16 cellular contexts compared by ENCODE assay signal in the genomic region with DNA sequence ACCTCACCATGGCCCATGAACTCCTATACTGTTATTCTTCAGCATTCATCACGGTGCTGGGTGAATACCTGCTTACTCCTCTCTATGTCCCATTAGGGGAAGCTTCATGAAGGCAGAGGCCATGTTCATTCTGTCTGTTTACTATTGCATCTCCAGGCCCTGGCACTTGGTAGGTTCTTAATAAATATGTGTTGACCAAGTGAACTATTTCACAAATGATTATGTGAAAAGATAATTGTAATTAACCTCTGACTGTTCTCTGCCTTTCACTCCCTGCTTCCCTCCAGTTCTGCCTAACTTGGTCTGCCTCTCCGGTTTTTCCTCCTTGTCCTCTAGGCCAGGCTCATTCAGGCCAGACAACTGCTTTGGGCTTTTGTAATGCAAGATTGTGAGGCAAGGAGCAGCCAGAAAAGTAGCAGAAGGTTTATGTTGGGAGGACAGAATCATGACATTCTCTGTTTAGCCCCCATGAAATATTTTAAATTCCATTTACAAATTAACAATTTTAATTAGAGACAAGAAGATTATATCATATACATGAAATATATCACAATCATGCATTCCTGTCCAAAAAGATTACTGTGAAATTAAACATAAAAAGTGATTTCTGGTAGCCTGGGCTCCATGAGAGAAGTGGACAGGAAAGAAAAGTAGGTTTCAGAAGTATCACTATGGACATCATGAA. TPM values are rescaled to one million over a fixed set of nuclear protein-coding genes. Genes with fewer than 3 reads are reported as not detected.
"Had no signal": no experiment of that assay in that cellular context is flagged by ENCODE, and none has a peak within 500 bp of the region (broad histone marks: within the 10 kb centered on the region; RNA-seq: fewer than 3 reads in every experiment).

No MANE protein-coding gene starts in this region.

- ATAC-seq: activated T-helper 17 cell treated with anti-CD3 and anti-CD28 coated beads, Interleukin-2, amount 50 U/mL, for 72 hours; esophagus mucosa; left cardiac atrium; lower lobe of right lung; stimulated activated memory B cell treated with anti-CD40 and anti-IgM and Interleukin-4, amounts not matched to agents 10 μg/mL and 1 μg/mL and 100 μg/mL, for 72 hours had no signal

- H3K27ac ChIP-seq: dorsolateral prefrontal cortex, lower lobe of right lung, parathyroid adenoma, thyroid gland had no signal

- DNase-seq: activated CD4-positive, alpha-beta T cell treated with anti-CD3 and anti-CD28 coated beads, Interleukin-2, amount 50 U/mL, for 1 hour; activated naive CD4-positive, alpha-beta T cell treated with Interleukin-2 at 50 U/mL for 16 hours; aorta; dorsolateral prefrontal cortex; glutamatergic neuron; left cardiac atrium; lower lobe of right lung; naive B cell; stimulated activated CD4-positive, alpha-beta T cell treated with anti-CD3 and anti-CD28 coated beads, Interleukin-12 subunit alpha, Interleukin-12 subunit beta, amount 100 ng/mL, for 4 hours; thyroid gland had no signal

- H3K36me3 ChIP-seq: lower lobe of right lung, thyroid gland had no signal

- H3K9me3 Mint-ChIP-seq: activated T-helper 17 cell treated with anti-CD3 and anti-CD28 coated beads, Interleukin-2, amount 50 U/mL, for 72 hours; naive B cell; stimulated activated memory B cell treated with anti-CD40 and anti-IgM and Interleukin-4, amounts not matched to agents 10 μg/mL and 1 μg/mL and 100 μg/mL, for 72 hours; T-helper 2 cell treated with Interferon-gamma antibody and Interleukin-4, amounts not matched to agents 5 μg/mL and 100 μg/mL, for 36 hours had no signal

- H3K9ac ChIP-seq: parathyroid adenoma had no signal

- H3K9me3 ChIP-seq: lower lobe of right lung, thyroid gland had no signal

- H3K36me3 Mint-ChIP-seq: naive B cell; stimulated activated memory B cell treated with anti-CD40 and anti-IgM and Interleukin-4, amounts not matched to agents 10 μg/mL and 1 μg/mL and 100 μg/mL, for 72 hours had no signal

- H3K4me3 Mint-ChIP-seq: activated T-helper 17 cell treated with anti-CD3 and anti-CD28 coated beads, Interleukin-2, amount 50 U/mL, for 72 hours; naive B cell; stimulated activated memory B cell treated with anti-CD40 and anti-IgM and Interleukin-4, amounts not matched to agents 10 μg/mL and 1 μg/mL and 100 μg/mL, for 72 hours; T-helper 2 cell treated with Interferon-gamma antibody and Interleukin-4, amounts not matched to agents 5 μg/mL and 100 μg/mL, for 36 hours had no signal

- H3K27me3 ChIP-seq: thyroid gland had no signal

- H3K27ac Mint-ChIP-seq: activated T-helper 17 cell treated with anti-CD3 and anti-CD28 coated beads, Interleukin-2, amount 50 U/mL, for 72 hours; naive B cell; stimulated activated memory B cell treated with anti-CD40 and anti-IgM and Interleukin-4, amounts not matched to agents 10 μg/mL and 1 μg/mL and 100 μg/mL, for 72 hours; T-helper 2 cell treated with Interferon-gamma antibody and Interleukin-4, amounts not matched to agents 5 μg/mL and 100 μg/mL, for 36 hours had no signal

- H3K4me1 ChIP-seq: parathyroid adenoma had no signal

- H3K4me3 ChIP-seq: dorsolateral prefrontal cortex, lower lobe of right lung, thyroid gland had no signal

RNA-seq across cellular contexts. Expression of gene PLXNA4, which starts 42.1 kb away (rescaled TPM):
- total RNA-seq: fibroblast of villous mesenchyme had no signal
